In genomic region chr7:155852426-155853301, GRCh38 we compare ENCODE assay signal across 14 cellular contexts. TPM values are rescaled to one million over a fixed set of nuclear protein-coding genes. Genes with fewer than 3 reads are reported as not detected.
"Had no signal": no experiment of that assay in that cellular context is flagged by ENCODE, and none has a peak within 500 bp of the region (broad histone marks: within the 10 kb centered on the region; RNA-seq: fewer than 3 reads in every experiment).

No MANE protein-coding gene starts in this region.

- ATAC-seq: left lobe of liver; naive thymus-derived CD4-positive, alpha-beta T cell had no signal

- H3K4me3 Mint-ChIP-seq: activated CD4-positive, alpha-beta memory T cell treated with anti-CD3 and anti-CD28 coated beads, Interleukin-2, amount 10 ng/mL, durations not matched to agents 7 days and 5 days; activated T-helper 1 cell treated with anti-CD3 and anti-CD28 coated beads, Interleukin-12 subunit alpha, Interleukin-12 subunit beta, Interleukin-2, Interleukin-4 antibody, amounts not matched to agents 30 ng/mL and 10 ng/mL and 1 ng/mL, durations not matched to agents 14 hours and 24 hours and 36 hours; naive thymus-derived CD4-positive, alpha-beta T cell; stimulated activated naive CD8-positive, alpha-beta T cell treated with anti-CD3 and anti-CD28 coated beads, Interleukin-15, Interleukin-2, amounts not matched to agents 100 ng/mL and 50 ng/mL, for 24 hours; T-helper 1 cell treated with Interleukin-12 subunit alpha and Interleukin-12 subunit beta and Interleukin-4 antibody, amounts not matched to agents 30 μg/mL and 1 μg/mL, for 36 hours had no signal

- H3K27ac ChIP-seq: dorsolateral prefrontal cortex, WERI-Rb-1 had no signal

- FAIRE-seq: endometrium had no signal

- H3K36me3 Mint-ChIP-seq: naive thymus-derived CD4-positive, alpha-beta T cell had no signal

- H3K4me3 ChIP-seq: dorsolateral prefrontal cortex, smooth muscle cell had no signal

- DNase-seq: activated CD4-positive, alpha-beta memory T cell treated with anti-CD3 and anti-CD28 coated beads, Interleukin-2, amount 10 ng/mL, durations not matched to agents 7 days and 5 days; activated naive CD4-positive, alpha-beta T cell treated with Interleukin-2 at 50 U/mL for 16 hours; mammary epithelial cell; posterior cingulate gyrus; WERI-Rb-1 had no signal

- H3K27ac Mint-ChIP-seq: activated CD4-positive, alpha-beta memory T cell treated with anti-CD3 and anti-CD28 coated beads, Interleukin-2, amount 10 ng/mL, durations not matched to agents 7 days and 5 days; activated T-helper 1 cell treated with anti-CD3 and anti-CD28 coated beads, Interleukin-12 subunit alpha, Interleukin-12 subunit beta, Interleukin-2, Interleukin-4 antibody, amounts not matched to agents 30 ng/mL and 10 ng/mL and 1 ng/mL, durations not matched to agents 14 hours and 24 hours and 36 hours; naive thymus-derived CD4-positive, alpha-beta T cell; stimulated activated naive CD8-positive, alpha-beta T cell treated with anti-CD3 and anti-CD28 coated beads, Interleukin-15, Interleukin-2, amounts not matched to agents 100 ng/mL and 50 ng/mL, for 24 hours; T-helper 1 cell treated with Interleukin-12 subunit alpha and Interleukin-12 subunit beta and Interleukin-4 antibody, amounts not matched to agents 30 μg/mL and 1 μg/mL, for 36 hours had no signal

- H3K27me3 Mint-ChIP-seq: activated CD4-positive, alpha-beta memory T cell treated with anti-CD3 and anti-CD28 coated beads, Interleukin-2, amount 10 ng/mL, durations not matched to agents 7 days and 5 days had no signal

- H3K36me3 ChIP-seq: WERI-Rb-1 had no signal

- H3K4me1 Mint-ChIP-seq: activated CD4-positive, alpha-beta memory T cell treated with anti-CD3 and anti-CD28 coated beads, Interleukin-2, amount 10 ng/mL, durations not matched to agents 7 days and 5 days had no signal

- H3K9me3 Mint-ChIP-seq: activated CD4-positive, alpha-beta memory T cell treated with anti-CD3 and anti-CD28 coated beads, Interleukin-2, amount 10 ng/mL, durations not matched to agents 7 days and 5 days; activated T-helper 1 cell treated with anti-CD3 and anti-CD28 coated beads, Interleukin-12 subunit alpha, Interleukin-12 subunit beta, Interleukin-2, Interleukin-4 antibody, amounts not matched to agents 30 ng/mL and 10 ng/mL and 1 ng/mL, durations not matched to agents 14 hours and 24 hours and 36 hours; T-helper 1 cell treated with Interleukin-12 subunit alpha and Interleukin-12 subunit beta and Interleukin-4 antibody, amounts not matched to agents 30 μg/mL and 1 μg/mL, for 36 hours had no signal

RNA-seq across cellular contexts. Expression of gene SHH, which starts 40.4 kb away (rescaled TPM):
- total RNA-seq: activated CD4-positive, alpha-beta memory T cell treated with anti-CD3 and anti-CD28 coated beads, Interleukin-2, amount 10 ng/mL, durations not matched to agents 7 days and 5 days; activated T-helper 1 cell treated with anti-CD3 and anti-CD28 coated beads, Interleukin-12 subunit alpha, Interleukin-12 subunit beta, Interleukin-2, Interleukin-4 antibody, amounts not matched to agents 30 ng/mL and 10 ng/mL and 1 ng/mL, durations not matched to agents 14 hours and 24 hours and 36 hours; chondrocyte; mammary epithelial cell; naive thymus-derived CD4-positive, alpha-beta T cell; smooth muscle cell had no signal
- polyA plus RNA-seq: mammary epithelial cell; naive thymus-derived CD4-positive, alpha-beta T cell; smooth muscle cell had no signal
